ENCODE assay signal across 17 cellular contexts in genomic region chr6:53822355-53823115, GRCh38. TPM values are rescaled to one million over a fixed set of nuclear protein-coding genes. Genes with fewer than 3 reads are reported as not detected.
DNase-seq lines count a peak whose midpoint lies in the region; ATAC-seq and TF ChIP-seq lines count a peak whose summit lies in the region.
"Had no signal": no experiment of that assay in that cellular context is flagged by ENCODE, and none has a peak within 500 bp of the region (broad histone marks: within the 10 kb centered on the region; RNA-seq: fewer than 3 reads in every experiment).

No MANE protein-coding gene starts in this region.

- H3K4me3 Mint-ChIP-seq in activated naive CD8-positive, alpha-beta T cell treated with anti-CD3 and anti-CD28 coated beads, Interleukin-2, amount 50 U/mL, for 24 hours, result no peak overlapping the region
- H3K4me3 Mint-ChIP-seq: HFFc6, IgD-negative memory B cell had no signal

- H3K23ac ChIP-seq in trophoblast cell (ENCODE audit: low read length), result no peak overlapping the region

- H3K14ac ChIP-seq in trophoblast cell (ENCODE audit: low read length), result no peak overlapping the region

- WGBS in trophoblast cell (ENCODE audit: extremely low coverage, insufficient coverage, insufficient read length), result no CpG with 5 or more reads among the region's 10 CpGs

- no peak overlapping the region for H3K27ac Mint-ChIP-seq in activated naive CD8-positive, alpha-beta T cell treated with anti-CD3 and anti-CD28 coated beads, Interleukin-2, amount 50 U/mL, for 24 hours
- H3K27ac Mint-ChIP-seq: CD8-positive, alpha-beta memory T cell; HFFc6; IgD-negative memory B cell had no signal

- H3K27ac ChIP-seq in HEK293 (ENCODE audit: extremely low read depth, low read depth, low read length) (no peak overlapping the region), SJCRH30 (no peak overlapping the region), trophoblast cell (ENCODE audit: low read depth, low read length) (no peak overlapping the region)
- H3K27ac ChIP-seq: BLaER1 treated with 17β-estradiol and CSF1 and Interleukin-3, amounts not matched to agents 10 nM and 100 nM; PC-9 had no signal

- no peaks in the 10 kb centered on the region for H3K27me3 Mint-ChIP-seq in activated naive CD8-positive, alpha-beta T cell treated with anti-CD3 and anti-CD28 coated beads, Interleukin-2, amount 50 U/mL, for 24 hours
- H3K27me3 Mint-ChIP-seq: IgD-negative memory B cell had no signal

- H3K79me1 ChIP-seq in trophoblast cell (ENCODE audit: low read length), result no peaks in the 10 kb centered on the region

- no peak overlapping the region for H2BK5ac ChIP-seq in trophoblast cell (ENCODE audit: low read depth, low read length, poor library complexity)

- peak; percentile 42 for DNase-seq in NCI-H2029 (lab: John Stamatoyannopoulos, UW)
- DNase-seq in SJCRH30, result peak; percentile 13 to 48
- DNase-seq in trophoblast cell, result no peak
- no peak for DNase-seq in UCSD-AML1 (lab: John Stamatoyannopoulos, UW; ENCODE audit: unreplicated experiment)
- DNase-seq in activated naive CD8-positive, alpha-beta T cell treated with anti-CD3 and anti-CD28 coated beads, Interleukin-2, amount 50 U/mL, for 24 hours, result no peak
- DNase-seq in GF-D8 (lab: John Stamatoyannopoulos, UW), result no peak
- DNase-seq: CD8-positive, alpha-beta memory T cell; DMS79 treated with DMSO at 0.1 percent for 48 hours; HFFc6; Karpas-422; NCI-H1417 treated with DMSO at 0.1 percent for 48 hours; NCI-H187 treated with DMSO at 0.1 percent for 48 hours; PC-9; SW 1271 had no signal

- H3K79me2 ChIP-seq in trophoblast cell (ENCODE audit: control insufficient read depth, insufficient read depth, low read length, poor library complexity), result peaks cover 11% of the 10 kb centered on the region

- H3K4me3 ChIP-seq in HEK293 (ENCODE audit: low read depth, low read length) (no peak overlapping the region), SJCRH30 (peak overlapping the region; percentile 16; the same call in 1 of the 2 replicates), trophoblast cell (ENCODE audit: low read depth, low read length) (no peak overlapping the region)
- H3K4me3 ChIP-seq: BLaER1 treated with 17β-estradiol and CSF1 and Interleukin-3, amounts not matched to agents 10 nM and 100 nM; PC-9 had no signal

- no peak overlapping the region for H4K12ac ChIP-seq in trophoblast cell (ENCODE audit: low read depth, low read length)

- POLR2A ChIA-PET in HEK293 (lab: Yijun Ruan, JAX), result no interaction called here

- H3K27me3 ChIP-seq in SJCRH30 (no peaks in the 10 kb centered on the region), trophoblast cell (ENCODE audit: insufficient read depth, low read length) (no peaks in the 10 kb centered on the region)
- H3K27me3 ChIP-seq: BLaER1 treated with 17β-estradiol and CSF1 and Interleukin-3, amounts not matched to agents 10 nM and 100 nM had no signal

- no peak overlapping the region for H2AK5ac ChIP-seq in trophoblast cell (ENCODE audit: low read length)

- H3K4me2 ChIP-seq in trophoblast cell (ENCODE audit: low read length), result no peak overlapping the region
- H3K4me2 ChIP-seq: BLaER1 treated with 17β-estradiol and CSF1 and Interleukin-3, amounts not matched to agents 10 nM and 100 nM; PC-9 had no signal

- H3K9me3 Mint-ChIP-seq in activated naive CD8-positive, alpha-beta T cell treated with anti-CD3 and anti-CD28 coated beads, Interleukin-2, amount 50 U/mL, for 24 hours, result no peaks in the 10 kb centered on the region
- H3K9me3 Mint-ChIP-seq: CD8-positive, alpha-beta memory T cell; HFFc6; IgD-negative memory B cell had no signal

- no peak overlapping the region for H2AFZ ChIP-seq in trophoblast cell (ENCODE audit: insufficient read depth, low read length, poor library complexity)
- H2AFZ ChIP-seq: PC-9 had no signal

- H3K36me3 Mint-ChIP-seq in activated naive CD8-positive, alpha-beta T cell treated with anti-CD3 and anti-CD28 coated beads, Interleukin-2, amount 50 U/mL, for 24 hours (ENCODE audit: low read depth), result no peaks in the 10 kb centered on the region
- H3K36me3 Mint-ChIP-seq: CD8-positive, alpha-beta memory T cell had no signal

- CTCF ChIA-PET in HEK293 (lab: Yijun Ruan, JAX), result interaction anchor here (0.6 to 0.7 kb wide), 2 partner anchors 535 to 1432 kb away, joined by 3 read pairs; no protein-coding TSS in a partner anchor

- H3K9ac ChIP-seq in trophoblast cell (ENCODE audit: low read length), result no peak overlapping the region
- H3K9ac ChIP-seq: BLaER1 treated with 17β-estradiol and CSF1 and Interleukin-3, amounts not matched to agents 10 nM and 100 nM had no signal

- H3K4ac ChIP-seq in trophoblast cell (ENCODE audit: low read depth, low read length), result peak overlapping the region; percentile 80

- no peaks in the 10 kb centered on the region for H3K36me3 ChIP-seq in HEK293 (ENCODE audit: control insufficient read depth in 2 of 2, insufficient read depth in 1 of 2, low read length in 2 of 2)
- no peaks in the 10 kb centered on the region for H3K36me3 ChIP-seq in SJCRH30
- H3K36me3 ChIP-seq in trophoblast cell (ENCODE audit: control insufficient read depth in 1 of 2, insufficient read depth in 2 of 2, low read length in 2 of 2), result no peaks in the 10 kb centered on the region
- H3K36me3 ChIP-seq: BLaER1 treated with 17β-estradiol and CSF1 and Interleukin-3, amounts not matched to agents 10 nM and 100 nM had no signal

- ATAC-seq in activated naive CD8-positive, alpha-beta T cell treated with anti-CD3 and anti-CD28 coated beads, Interleukin-2, amount 50 U/mL, for 24 hours, result no peak

- H3K9me3 ChIP-seq in HEK293 (ENCODE audit: control insufficient read depth, insufficient read depth, low read depth, low read length) (no peaks in the 10 kb centered on the region), SJCRH30 (replicated peaks) (no peaks in the 10 kb centered on the region), trophoblast cell (ENCODE audit: insufficient read depth, low read depth, low read length) (no peaks in the 10 kb centered on the region)

- H2BK12ac ChIP-seq in trophoblast cell (ENCODE audit: low read length), result no peak overlapping the region

- peaks cover 22% of the 10 kb centered on the region for H3K4me1 Mint-ChIP-seq in activated naive CD8-positive, alpha-beta T cell treated with anti-CD3 and anti-CD28 coated beads, Interleukin-2, amount 50 U/mL, for 24 hours

- TF ChIP-seq CTCF in HEK293 (tag by site-specific recombination; IDR thresholded peaks at IDR 0.05), result no peak

- no peak overlapping the region for H2BK120ac ChIP-seq in trophoblast cell (ENCODE audit: insufficient read depth, low read length, poor library complexity)

- no peak overlapping the region for H4K91ac ChIP-seq in trophoblast cell (ENCODE audit: low read depth, low read length)

- no peak overlapping the region for H4K8ac ChIP-seq in trophoblast cell (ENCODE audit: low read depth, low read length)

- H3K18ac ChIP-seq in trophoblast cell (ENCODE audit: low read length), result no peak overlapping the region

- peaks cover 41% of the 10 kb centered on the region for H3K4me1 ChIP-seq in HEK293 (ENCODE audit: control insufficient read depth, insufficient read depth, low read length)
- H3K4me1 ChIP-seq in SJCRH30, result peaks cover 7% of the 10 kb centered on the region
- H3K4me1 ChIP-seq in trophoblast cell (ENCODE audit: control insufficient read depth in 1 of 2, insufficient read depth in 2 of 2, low read length in 2 of 2), result peaks cover 0 to 5% of the 10 kb centered on the region in 2 experiments
- H3K4me1 ChIP-seq: BLaER1 treated with 17β-estradiol and CSF1 and Interleukin-3, amounts not matched to agents 10 nM and 100 nM had no signal

TF ChIP-seq in HEK293, 187 proteins besides CTCF, POLR2A, EP300 and RAD21:
- TF ChIP-seq, protein P1, sequence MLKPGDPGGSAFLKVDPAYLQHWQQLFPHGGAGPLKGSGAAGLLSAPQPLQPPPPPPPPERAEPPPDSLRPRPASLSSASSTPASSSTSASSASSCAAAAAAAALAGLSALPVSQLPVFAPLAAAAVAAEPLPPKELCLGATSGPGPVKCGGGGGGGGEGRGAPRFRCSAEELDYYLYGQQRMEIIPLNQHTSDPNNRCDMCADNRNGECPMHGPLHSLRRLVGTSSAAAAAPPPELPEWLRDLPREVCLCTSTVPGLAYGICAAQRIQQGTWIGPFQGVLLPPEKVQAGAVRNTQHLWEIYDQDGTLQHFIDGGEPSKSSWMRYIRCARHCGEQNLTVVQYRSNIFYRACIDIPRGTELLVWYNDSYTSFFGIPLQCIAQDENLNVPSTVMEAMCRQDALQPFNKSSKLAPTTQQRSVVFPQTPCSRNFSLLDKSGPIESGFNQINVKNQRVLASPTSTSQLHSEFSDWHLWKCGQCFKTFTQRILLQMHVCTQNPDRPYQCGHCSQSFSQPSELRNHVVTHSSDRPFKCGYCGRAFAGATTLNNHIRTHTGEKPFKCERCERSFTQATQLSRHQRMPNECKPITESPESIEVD (tag by site-specific recombination; IDR thresholded peaks at IDR 0.05), result 0 out of 2 replicates have a peak, but pooled peaks have one; percentile 19
- TF ChIP-seq ZNF157 (tag by site-specific recombination; IDR thresholded peaks at IDR 0.05) (no peak), PRDM1 (tag by site-specific recombination; IDR thresholded peaks at IDR 0.05) (peak; percentile 61), TRIM28 (IDR thresholded peaks at IDR 0.05; ENCODE audit: borderline replicate concordance, low read length) (peak; percentile 49; the same call in 1 of the 2 replicates), SCRT1 (tag by site-specific recombination; IDR thresholded peaks at IDR 0.05; ENCODE audit: borderline replicate concordance) (no peak)

RNA-seq across cellular contexts. Expression of gene LRRC1, which starts 27.7 kb away (rescaled TPM):
- 5.1 and 7.4 TPM in 2 replicates for total RNA-seq in SJCRH30 (2014; rRNA removed; shearing (Covaris generic))
- polyA plus RNA-seq in trophoblast cell (2013), result 43.6 and 44.5 TPM in 2 replicates

Comparison
In these comparisons a context has a peak if more than half of its experiments do, and no peak if none do; other contexts are left out.
1. DNase-seq: peak in NCI-H2029 (single experiment) and SJCRH30 (2 of 2); none in trophoblast cell (0 of 2), UCSD-AML1 (single experiment), activated naive CD8-positive, alpha-beta T cell treated with anti-CD3 and anti-CD28 coated beads, Interleukin-2, amount 50 U/mL, for 24 hours (single experiment) and GF-D8 (single experiment).